In genomic region chr7:148328906-148329305, GRCh38 we compare ENCODE assay signal across 22 cellular contexts.
DNase-seq lines count a peak whose midpoint lies in the region; ATAC-seq and TF ChIP-seq lines count a peak whose summit lies in the region.
"Had no signal": no experiment of that assay in that cellular context is flagged by ENCODE, and none has a peak within 500 bp of the region (broad histone marks: within the 10 kb centered on the region; RNA-seq: fewer than 3 reads in every experiment).

No MANE protein-coding gene starts in this region.

- H3K36me3 ChIP-seq in Caco-2 (ENCODE audit: control insufficient read depth, insufficient read depth, low read length) (no peaks in the 10 kb centered on the region), endodermal cell (ENCODE audit: control insufficient read depth, insufficient read depth, low read length) (no peaks in the 10 kb centered on the region), neural progenitor cell (no peaks in the 10 kb centered on the region), testis (ENCODE audit: low read depth, missing control alignments) (no peaks in the 10 kb centered on the region)
- H3K36me3 ChIP-seq: BE2C, BLaER1 had no signal

- DNase-seq in Caco-2 (no peak), endodermal cell (peak; percentile 10), neural progenitor cell (ENCODE audit: low spot score) (no peak), testis (no peak), left lobe of liver (ENCODE audit: low spot score) (no peak)
- DNase-seq: 8988T; ACHN; BE2C; C1 segment of cervical spinal cord; CD4-positive, alpha-beta memory T cell; CD4-positive, CD25-positive, alpha-beta regulatory T cell; CD8-positive, alpha-beta memory T cell; DMS 273 treated with DMSO at 0.1 percent for 48 hours; DMS153; DMS53; DMS79; DND-41; EL; GDM1 had no signal

- CTCF ChIA-PET in Caco-2 (lab: Charles Lee): no interaction called here

- WGBS in endodermal cell (ENCODE audit: insufficient coverage in 1 of 2, insufficient read length in 1 of 2), 2 experiments: 90 to 100% methylated on average over 3 to 5 of the region's 5 CpGs
- 88 to 93% methylated on average over 2 to 3 of the region's 5 CpGs for WGBS in testis, 2 donors

- TF ChIP-seq CTCF in Caco-2 (IDR thresholded peaks at IDR 0.05; ENCODE audit: insufficient read depth in 1 of 2, low read depth in 1 of 2, low read length in 1 of 2, severe bottlenecking in 1 of 2, unreplicated experiment in 1 of 2): no peak
- TF ChIP-seq CTCF in endodermal cell (conservative IDR thresholded peaks at IDR 0.05): no peak
- TF ChIP-seq CTCF in neural progenitor cell (IDR thresholded peaks at IDR 0.05): no peak
- no peak for TF ChIP-seq CTCF in testis (IDR thresholded peaks at IDR 0.05)

- H3F3A ChIP-seq in neural progenitor cell (ENCODE audit: low read depth): peaks cover 12% of the 10 kb centered on the region

- BruUV-seq in Caco-2 (replicated peaks; lab: Mats Ljungman, UMichigan): no TSS peak

- no peak overlapping the region for H2AFZ ChIP-seq in neural progenitor cell (replicated peaks)

- POLR2A ChIA-PET in Caco-2 (lab: Charles Lee): no interaction called here

- H4K20me1 ChIP-seq in neural progenitor cell (ENCODE audit: low read depth): no peaks in the 10 kb centered on the region
- H4K20me1 ChIP-seq: BLaER1 had no signal

- H3K4me3 ChIP-seq in Caco-2 (ENCODE audit: low read depth, low read length) (no peak overlapping the region), endodermal cell (ENCODE audit: low read length) (no peak overlapping the region), neural progenitor cell (no peak overlapping the region), testis (no peak overlapping the region)
- H3K4me3 ChIP-seq: BLaER1, GM12878 had no signal

- H3K9me3 ChIP-seq in Caco-2 (no peaks in the 10 kb centered on the region), endodermal cell (ENCODE audit: control insufficient read depth, low read length) (peaks cover 12% of the 10 kb centered on the region), neural progenitor cell (ENCODE audit: low read depth) (no peaks in the 10 kb centered on the region), testis (no peaks in the 10 kb centered on the region)
- H3K9me3 ChIP-seq: BE2C had no signal

- no peak overlapping the region for H3K9ac ChIP-seq in endodermal cell (ENCODE audit: extremely low read depth, low read length, poor library complexity, severe bottlenecking)
- no peak overlapping the region for H3K9ac ChIP-seq in neural progenitor cell
- H3K9ac ChIP-seq: BLaER1 had no signal

- H3K79me2 ChIP-seq in neural progenitor cell (ENCODE audit: low read depth): no peaks in the 10 kb centered on the region

- H3K9me3 Mint-ChIP-seq in Caco-2 (ENCODE audit: unreplicated experiment): peaks cover 27% of the 10 kb centered on the region
- peaks cover 27% of the 10 kb centered on the region for H3K9me3 Mint-ChIP-seq in endodermal cell
- peaks cover 42% of the 10 kb centered on the region for H3K9me3 Mint-ChIP-seq in neural progenitor cell

- H3K4me2 ChIP-seq in neural progenitor cell: no peak overlapping the region
- H3K4me2 ChIP-seq: BLaER1 had no signal

- H3K27ac ChIP-seq in endodermal cell (ENCODE audit: low read depth, low read length): no peak overlapping the region
- H3K27ac ChIP-seq in neural progenitor cell: no peak overlapping the region
- no peak overlapping the region for H3K27ac ChIP-seq in testis
- H3K27ac ChIP-seq: BLaER1 had no signal

- peaks cover 14% of the 10 kb centered on the region for H3K4me1 Mint-ChIP-seq in Caco-2 (ENCODE audit: low read depth, unreplicated experiment)
- H3K4me1 Mint-ChIP-seq in endodermal cell: peaks cover 29% of the 10 kb centered on the region
- H3K4me1 Mint-ChIP-seq in neural progenitor cell: peaks cover 18% of the 10 kb centered on the region
- H3K4me1 Mint-ChIP-seq: CD14-positive monocyte had no signal

- ATAC-seq in left lobe of liver: no peak
- ATAC-seq: GM12878 had no signal

- H3K27me3 ChIP-seq in Caco-2 (replicated peaks; ENCODE audit: control insufficient read depth, insufficient read depth, low read length) (no peaks in the 10 kb centered on the region), endodermal cell (ENCODE audit: control insufficient read depth, insufficient read depth, low read length, poor library complexity, severe bottlenecking) (no peaks in the 10 kb centered on the region), neural progenitor cell (no peaks in the 10 kb centered on the region), testis (no peaks in the 10 kb centered on the region)
- H3K27me3 ChIP-seq: BE2C, BLaER1 had no signal

- H3K27ac Mint-ChIP-seq in Caco-2 (ENCODE audit: unreplicated experiment) (peak overlapping the region; percentile 19), endodermal cell (no peak overlapping the region), neural progenitor cell (no peak overlapping the region)
- H3K27ac Mint-ChIP-seq: CD14-positive monocyte; CD4-positive, alpha-beta memory T cell; CD4-positive, CD25-positive, alpha-beta regulatory T cell had no signal

- no peak overlapping the region for H3K4me3 Mint-ChIP-seq in Caco-2 (ENCODE audit: unreplicated experiment)
- no peak overlapping the region for H3K4me3 Mint-ChIP-seq in endodermal cell
- H3K4me3 Mint-ChIP-seq in neural progenitor cell: peak overlapping the region; percentile 54
- H3K4me3 Mint-ChIP-seq: CD14-positive monocyte; CD4-positive, alpha-beta memory T cell; CD4-positive, CD25-positive, alpha-beta regulatory T cell; CD8-positive, alpha-beta memory T cell had no signal

- TF ChIP-seq POLR2A in testis (IDR thresholded peaks at IDR 0.05): no peak

- H3K4me1 ChIP-seq in Caco-2 (peaks cover 22% of the 10 kb centered on the region), endodermal cell (ENCODE audit: control insufficient read depth, insufficient read depth, low read length) (peaks cover 2% of the 10 kb centered on the region), neural progenitor cell (peaks cover 6% of the 10 kb centered on the region), testis (no peaks in the 10 kb centered on the region)
- H3K4me1 ChIP-seq: BE2C, BLaER1 had no signal

- H3K36me3 Mint-ChIP-seq in Caco-2 (ENCODE audit: insufficient read depth, unreplicated experiment): peaks cover 9% of the 10 kb centered on the region
- peaks cover 30% of the 10 kb centered on the region for H3K36me3 Mint-ChIP-seq in endodermal cell (ENCODE audit: low read depth)
- H3K36me3 Mint-ChIP-seq in neural progenitor cell: peaks cover 20% of the 10 kb centered on the region
- H3K36me3 Mint-ChIP-seq: CD14-positive monocyte; CD4-positive, CD25-positive, alpha-beta regulatory T cell had no signal

- intact Hi-C loops in Caco-2 (cut with micrococcal nuclease; ENCODE audit: unreplicated experiment): no loop called here
- intact Hi-C loops in testis (cut with DNase I; ENCODE audit: low total_unique reads): no loop called here

- H3K27me3 Mint-ChIP-seq in Caco-2 (ENCODE audit: insufficient read depth, unreplicated experiment) (no peaks in the 10 kb centered on the region), endodermal cell (ENCODE audit: insufficient read depth) (peaks cover 2% of the 10 kb centered on the region), neural progenitor cell (ENCODE audit: insufficient read depth, low read depth) (peaks cover 35% of the 10 kb centered on the region)
